In the genomic region with DNA sequence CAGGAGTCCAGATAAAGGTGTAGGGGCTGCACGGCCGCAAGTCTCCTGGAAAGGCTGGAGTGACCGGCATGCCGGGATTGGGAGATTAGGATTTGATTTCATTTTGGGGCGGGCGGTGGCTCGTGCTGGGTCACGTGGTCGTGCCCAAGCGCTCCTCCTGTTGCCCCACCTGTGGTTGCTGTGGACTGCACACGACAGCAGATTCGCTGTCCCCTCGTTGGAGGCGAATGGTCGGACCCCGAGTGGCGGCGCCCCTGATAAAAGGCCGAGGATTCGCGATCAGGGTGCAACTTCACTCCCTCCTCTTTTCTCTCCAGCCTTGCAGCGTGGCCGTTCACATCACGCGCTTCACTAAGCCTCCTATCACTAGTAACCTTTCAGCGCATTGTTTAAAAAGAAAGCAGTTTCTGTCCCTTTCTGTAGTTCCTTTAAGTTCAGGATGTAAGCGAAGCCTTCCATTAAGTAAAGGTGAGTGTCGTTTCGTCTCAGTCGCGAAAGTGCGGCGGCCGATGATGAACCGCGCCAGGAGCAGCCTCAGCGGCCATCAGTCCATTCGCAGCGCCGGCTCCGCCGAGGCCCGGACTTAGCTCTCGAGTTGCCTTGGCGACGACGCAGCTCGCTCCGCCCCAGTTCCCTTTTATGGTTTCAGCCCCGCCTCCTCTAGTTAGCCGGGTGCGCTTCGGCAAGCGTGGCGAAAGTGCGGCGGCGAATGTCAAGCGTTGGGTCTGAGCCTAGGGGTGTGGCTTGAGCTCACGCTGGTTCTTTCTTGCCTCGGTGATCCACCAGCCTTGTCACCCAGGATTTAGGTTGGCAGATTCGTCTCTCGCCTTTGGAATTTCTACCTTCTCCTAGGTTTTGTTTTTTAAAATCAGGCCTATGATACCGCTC, we compare ENCODE assay signal across 8 cellular contexts. TPM values are rescaled to one million over a fixed set of nuclear protein-coding genes. Genes with fewer than 3 reads are reported as not detected.
A peak's percentile ranks its signal among the peaks of the same experiment; 100 is the strongest.
DNase-seq lines count a peak whose midpoint lies in the region; TF ChIP-seq lines count a peak whose summit lies in the region.

No MANE protein-coding gene starts in this region.

- H3K4me3 ChIP-seq in H7 (ENCODE audit: insufficient read depth, low read depth, low read length) (peak overlapping the region; percentile 94), parathyroid adenoma (ENCODE audit: low read depth, low read length) (peak overlapping the region; percentile 88), tibial artery (peak overlapping the region; percentile 80 to 83)

- peaks cover 35% of the 10 kb centered on the region for H3K79me2 ChIP-seq in parathyroid adenoma

- peak; percentile 99 for DNase-seq in ELR (ENCODE audit: low read depth)
- DNase-seq in H7: peak; percentile 97
- peak; percentile 98 for DNase-seq in NAMALWA (ENCODE audit: low spot score)
- DNase-seq in SW480 (ENCODE audit: low spot score): peak; percentile 99
- DNase-seq in amniotic epithelial cell (ENCODE audit: low read depth): peak; percentile 98
- peak; percentile 99 for DNase-seq in cardiac septum (ENCODE audit: low spot score)
- DNase-seq in tibial artery: peak; percentile 97 to 99

- H2AFZ ChIP-seq in parathyroid adenoma: peak overlapping the region; percentile 90

- H3K9me3 ChIP-seq in parathyroid adenoma (ENCODE audit: control insufficient read depth, low read length) (no peaks in the 10 kb centered on the region), tibial artery (no peaks in the 10 kb centered on the region)

- H3K27me3 ChIP-seq in H7 (ENCODE audit: control insufficient read depth, insufficient read depth, low read length): no peaks in the 10 kb centered on the region
- no peaks in the 10 kb centered on the region for H3K27me3 ChIP-seq in parathyroid adenoma (ENCODE audit: control insufficient read depth, insufficient read depth, low read length)
- H3K27me3 ChIP-seq in tibial artery: no peaks in the 10 kb centered on the region

- H3K36me3 ChIP-seq in H7 (replicated peaks; ENCODE audit: control insufficient read depth, insufficient read depth, low read length) (peaks cover 7% of the 10 kb centered on the region), parathyroid adenoma (ENCODE audit: control insufficient read depth, insufficient read depth, low read length) (no peaks in the 10 kb centered on the region), tibial artery (peaks cover 0 to 7% (median 0%) of the 10 kb centered on the region in 3 donors)

- peak overlapping the region; percentile 98 for H3K4me2 ChIP-seq in parathyroid adenoma (ENCODE audit: low read length)

- no peak overlapping the region for H3K9ac ChIP-seq in parathyroid adenoma

- H3K4me1 ChIP-seq in parathyroid adenoma (peaks cover 15% of the 10 kb centered on the region), tibial artery (peaks cover 0 to 39% (median 30%) of the 10 kb centered on the region in 4 donors)

- no peak for TF ChIP-seq CTCF in parathyroid adenoma (IDR thresholded peaks at IDR 0.05)
- no peak for TF ChIP-seq CTCF in tibial artery (IDR thresholded peaks at IDR 0.05)

- H3K27ac ChIP-seq in parathyroid adenoma (peak overlapping the region; percentile 84), tibial artery (peak overlapping the region; percentile 77 to 84)

- intact Hi-C loops in cardiac septum (cut with DNase I): loop anchor here (2.0 to 5.0 kb wide), 2 partner anchors 86 to 158 kb away; partner anchors contain the start of genes BLOC1S3 and TRAPPC6A
- intact Hi-C loops in tibial artery (cut with DNase I; ENCODE audit: low total_unique reads): no loop called here

RNA-seq across cellular contexts. Expression of gene PPP1R37, which starts 1.7 kb away (rescaled TPM):
- 30.0 and 32.9 TPM in 2 replicates for total RNA-seq in H7 (2014; rRNA removed; shearing (Covaris generic))
- total RNA-seq in cardiac septum: 18.6 TPM

RNA-seq across cellular contexts. Expression of gene GEMIN7, which starts 12.2 kb away (rescaled TPM):
- total RNA-seq in H7 (2014; rRNA removed; shearing (Covaris generic)): 72.2 and 77.0 TPM in 2 replicates
- total RNA-seq in cardiac septum: 10.7 TPM

RNA-seq across cellular contexts. Expression of gene ZNF296, which starts 15.0 kb away (rescaled TPM):
- total RNA-seq in H7 (2014; rRNA removed; shearing (Covaris generic)): 2.6 and 4.2 TPM in 2 replicates
- 0.13 TPM for total RNA-seq in cardiac septum

RNA-seq across cellular contexts. Expression of gene CLASRP, which starts 52.4 kb away (rescaled TPM):
- 31.4 and 35.2 TPM in 2 replicates for total RNA-seq in H7 (2014; rRNA removed; shearing (Covaris generic))
- 45.6 TPM for total RNA-seq in cardiac septum

Comparison
In these comparisons a context has a peak if more than half of its experiments do, and no peak if none do; other contexts are left out.
1. Peak in every context shown above with its lines: DNase-seq, H3K4me3 ChIP-seq and H3K27ac ChIP-seq.